ENCODE assay signal across 8 cellular contexts in genomic region chr18:59139291-59139614, GRCh38. TPM values are rescaled to one million over a fixed set of nuclear protein-coding genes. Genes with fewer than 3 reads are reported as not detected.
DNase-seq lines count a peak whose midpoint lies in the region; ATAC-seq and TF ChIP-seq lines count a peak whose summit lies in the region.

No MANE protein-coding gene starts in this region.

- H2AK5ac ChIP-seq in trophoblast cell (ENCODE audit: low read length) = no peak overlapping the region

- no peaks in the 10 kb centered on the region for H3K79me2 ChIP-seq in trophoblast cell (ENCODE audit: control insufficient read depth, insufficient read depth, low read length, poor library complexity)

- intact Hi-C loops in cardiac septum (cut with DNase I) = no loop called here

- no peak overlapping the region for H3K27ac ChIP-seq in trophoblast cell (ENCODE audit: low read depth, low read length)
- H3K27ac ChIP-seq in upper lobe of left lung = peak overlapping the region; percentile 83 to 89 (median 86)

- H3K27me3 Mint-ChIP-seq in HFFc6 (ENCODE audit: insufficient read depth) = peaks cover 15% of the 10 kb centered on the region
- peaks cover 5% of the 10 kb centered on the region for H3K27me3 Mint-ChIP-seq in activated naive CD8-positive, alpha-beta T cell treated with anti-CD3 and anti-CD28 coated beads for 36 hours

- TF ChIP-seq EP300 in upper lobe of left lung (IDR thresholded peaks at IDR 0.05) = no peak

- peak overlapping the region; percentile 49 for H4K91ac ChIP-seq in trophoblast cell (ENCODE audit: low read depth, low read length)

- H3K27me3 ChIP-seq in trophoblast cell (ENCODE audit: insufficient read depth, low read length) (no peaks in the 10 kb centered on the region), upper lobe of left lung (no peaks in the 10 kb centered on the region)

- peak; percentile 94 to 97 for ATAC-seq in upper lobe of left lung (ENCODE audit: low FRiP score in 2 of 2)

- peak overlapping the region; percentile 50 for H3K18ac ChIP-seq in trophoblast cell (ENCODE audit: low read length)

- DNase-seq in GF-D8 (lab: John Stamatoyannopoulos, UW) = peak; percentile 82
- DNase-seq in HFFc6 = peak; percentile 88
- peak; percentile 96 for DNase-seq in NCI-H1092 (lab: John Stamatoyannopoulos, UW)
- DNase-seq in SKM-1 (lab: John Stamatoyannopoulos, UW; ENCODE audit: unreplicated experiment) = peak; percentile 81
- DNase-seq in activated naive CD8-positive, alpha-beta T cell treated with anti-CD3 and anti-CD28 coated beads for 36 hours = peak; percentile 88
- peak; percentile 90 for DNase-seq in cardiac septum (ENCODE audit: low spot score)
- DNase-seq in trophoblast cell = peak; percentile 88 to 91
- peak; percentile 92 for DNase-seq in upper lobe of left lung

- H3K14ac ChIP-seq in trophoblast cell (ENCODE audit: low read length) = no peak overlapping the region

- WGBS in trophoblast cell (ENCODE audit: extremely low coverage, insufficient coverage, insufficient read length) = no CpG with 5 or more reads among the region's 15 CpGs
- 0% methylated on average over 5 to 15 of the region's 15 CpGs for WGBS in upper lobe of left lung, 2 donors

- no peak overlapping the region for H2BK12ac ChIP-seq in trophoblast cell (ENCODE audit: low read length)

- peaks cover 2% of the 10 kb centered on the region for H3K79me1 ChIP-seq in trophoblast cell (ENCODE audit: low read length)

- peak overlapping the region; percentile 96 for H3K4me2 ChIP-seq in trophoblast cell (ENCODE audit: low read length)

- peaks cover 30% of the 10 kb centered on the region for H3K4me1 Mint-ChIP-seq in HFFc6 (ENCODE audit: low read depth)
- peaks cover 34% of the 10 kb centered on the region for H3K4me1 Mint-ChIP-seq in activated naive CD8-positive, alpha-beta T cell treated with anti-CD3 and anti-CD28 coated beads for 36 hours

- H3K4ac ChIP-seq in trophoblast cell (ENCODE audit: low read depth, low read length) = no peak overlapping the region

- no peaks in the 10 kb centered on the region for H3K36me3 ChIP-seq in trophoblast cell (ENCODE audit: control insufficient read depth in 1 of 2, insufficient read depth in 2 of 2, low read length in 2 of 2)
- no peaks in the 10 kb centered on the region for H3K36me3 ChIP-seq in upper lobe of left lung

- H4K8ac ChIP-seq in trophoblast cell (ENCODE audit: low read depth, low read length) = peak overlapping the region; percentile 73

- peak overlapping the region; percentile 94 for H3K4me3 Mint-ChIP-seq in HFFc6
- peak overlapping the region; percentile 93 for H3K4me3 Mint-ChIP-seq in activated naive CD8-positive, alpha-beta T cell treated with anti-CD3 and anti-CD28 coated beads for 36 hours

- H3K9me3 Mint-ChIP-seq in HFFc6 = no peaks in the 10 kb centered on the region
- H3K9me3 Mint-ChIP-seq in activated naive CD8-positive, alpha-beta T cell treated with anti-CD3 and anti-CD28 coated beads for 36 hours = no peaks in the 10 kb centered on the region

- H3K4me1 ChIP-seq in trophoblast cell (ENCODE audit: control insufficient read depth in 1 of 2, insufficient read depth in 2 of 2, low read length in 2 of 2) (peaks cover 2 to 6% of the 10 kb centered on the region in 2 experiments), upper lobe of left lung (peaks cover 7 to 23% (median 15%) of the 10 kb centered on the region in 4 donors)

- no peak for TF ChIP-seq CTCF in HFFc6 (IDR thresholded peaks at IDR 0.05)
- TF ChIP-seq CTCF in upper lobe of left lung (IDR thresholded peaks at IDR 0.05) = no peak

- peak overlapping the region; percentile 63 for H2BK5ac ChIP-seq in trophoblast cell (ENCODE audit: low read depth, low read length, poor library complexity)

- H2AFZ ChIP-seq in trophoblast cell (ENCODE audit: insufficient read depth, low read length, poor library complexity) = peak overlapping the region; percentile 89

- H4K12ac ChIP-seq in trophoblast cell (ENCODE audit: low read depth, low read length) = no peak overlapping the region

- H3K9me3 ChIP-seq in trophoblast cell (ENCODE audit: insufficient read depth, low read depth, low read length) (no peaks in the 10 kb centered on the region), upper lobe of left lung (no peaks in the 10 kb centered on the region)

- no peak overlapping the region for H3K23ac ChIP-seq in trophoblast cell (ENCODE audit: low read length)

- H3K4me3 ChIP-seq in trophoblast cell (ENCODE audit: low read depth, low read length) = peak overlapping the region; percentile 77
- H3K4me3 ChIP-seq in upper lobe of left lung = peak overlapping the region; percentile 62 to 92 (median 76)

- H3K27ac Mint-ChIP-seq in HFFc6 = peak overlapping the region; percentile 94
- H3K27ac Mint-ChIP-seq in activated naive CD8-positive, alpha-beta T cell treated with anti-CD3 and anti-CD28 coated beads for 36 hours = peak overlapping the region; percentile 98

- H3K9ac ChIP-seq in trophoblast cell (ENCODE audit: low read length) = peak overlapping the region; percentile 63

- no peak for TF ChIP-seq POLR2A in upper lobe of left lung (IDR thresholded peaks at IDR 0.05)

- H2BK120ac ChIP-seq in trophoblast cell (ENCODE audit: insufficient read depth, low read length, poor library complexity) = no peak overlapping the region

- H3K36me3 Mint-ChIP-seq in HFFc6 (ENCODE audit: low read depth) = no peaks in the 10 kb centered on the region
- H3K36me3 Mint-ChIP-seq in activated naive CD8-positive, alpha-beta T cell treated with anti-CD3 and anti-CD28 coated beads for 36 hours = peaks cover 3% of the 10 kb centered on the region

RNA-seq across cellular contexts. Expression of gene SEC11C, which starts 0.4 kb away (rescaled TPM):
- total RNA-seq in HFFc6 (2021; fragmentation: NEBNext Ultra II Directional; extraction: Animal tissue kit (Norgen Biotek cat#: 25700)) = 10 to 100 TPM; 39.5 to 59.8 (median 50.8) TPM
- total RNA-seq in activated naive CD8-positive, alpha-beta T cell treated with anti-CD3 and anti-CD28 coated beads for 36 hours = 10 to 100 TPM; 56.8 to 57.8 TPM
- total RNA-seq in cardiac septum (24.3 TPM), upper lobe of left lung (10 to 100 TPM; 12.6 to 78.3 (median 63.0) TPM)
- polyA plus RNA-seq in trophoblast cell (2013) = 84.0 and 98.5 TPM in 2 replicates
